ENCODE assay signal across 1 cellular context in the genomic region with DNA sequence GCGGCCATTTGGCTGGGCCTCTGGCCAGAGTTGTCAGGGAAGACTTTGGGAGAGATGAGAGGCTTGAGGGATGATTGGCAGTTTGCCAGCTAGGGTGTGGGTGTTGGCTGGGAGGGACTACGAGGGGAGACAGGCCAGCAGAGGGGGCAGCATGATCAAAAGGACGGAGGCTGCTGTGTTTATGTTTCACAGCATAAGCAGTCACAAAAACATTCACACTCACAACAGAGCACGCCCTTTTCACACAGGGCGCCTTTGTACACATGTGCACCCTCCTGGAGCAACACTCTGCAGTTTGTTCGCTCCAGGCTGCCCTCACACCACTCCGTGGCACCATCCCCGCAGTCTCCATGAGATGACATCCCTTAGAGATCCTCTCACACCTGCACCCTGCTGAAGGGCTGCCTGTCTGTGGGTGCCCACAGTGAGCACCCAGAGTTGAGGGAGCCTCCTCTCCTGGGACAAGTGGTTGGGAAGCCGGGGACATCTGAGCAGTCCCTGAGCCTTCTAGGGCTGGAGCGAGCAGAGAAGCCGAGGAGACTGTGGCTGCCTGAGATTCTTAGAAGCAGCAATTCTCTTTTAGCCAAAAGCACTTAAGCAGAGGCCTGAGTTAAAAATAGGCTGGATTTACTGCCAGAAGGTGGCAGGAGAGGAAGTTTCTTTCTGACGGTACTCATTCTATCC.
A peak's percentile ranks its signal among the peaks of the same experiment; 100 is the strongest.
TF ChIP-seq lines count a peak whose summit lies in the region.

No MANE protein-coding gene starts in this region.

TF ChIP-seq in GM12878, 131 proteins besides CTCF, POLR2A, EP300 and RAD21:
- TF ChIP-seq LARP7 (IDR thresholded peaks at IDR 0.05): no peak
- TF ChIP-seq, protein P1, sequence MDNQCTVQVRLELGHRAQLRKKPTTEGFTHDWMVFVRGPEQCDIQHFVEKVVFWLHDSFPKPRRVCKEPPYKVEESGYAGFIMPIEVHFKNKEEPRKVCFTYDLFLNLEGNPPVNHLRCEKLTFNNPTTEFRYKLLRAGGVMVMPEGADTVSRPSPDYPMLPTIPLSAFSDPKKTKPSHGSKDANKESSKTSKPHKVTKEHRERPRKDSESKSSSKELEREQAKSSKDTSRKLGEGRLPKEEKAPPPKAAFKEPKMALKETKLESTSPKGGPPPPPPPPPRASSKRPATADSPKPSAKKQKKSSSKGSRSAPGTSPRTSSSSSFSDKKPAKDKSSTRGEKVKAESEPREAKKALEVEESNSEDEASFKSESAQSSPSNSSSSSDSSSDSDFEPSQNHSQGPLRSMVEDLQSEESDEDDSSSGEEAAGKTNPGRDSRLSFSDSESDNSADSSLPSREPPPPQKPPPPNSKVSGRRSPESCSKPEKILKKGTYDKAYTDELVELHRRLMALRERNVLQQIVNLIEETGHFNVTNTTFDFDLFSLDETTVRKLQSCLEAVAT (IDR thresholded peaks at IDR 0.05): no peak
- TF ChIP-seq MEF2A (IDR thresholded peaks at IDR 0.05; ENCODE audit: insufficient read depth, low read depth, low read length): peak; percentile 29; the same call in 1 of the 2 replicates
- TF ChIP-seq SMC3 (IDR thresholded peaks at IDR 0.05; ENCODE audit: borderline replicate concordance, low read length): peak; percentile 66; the same call in 1 of the 2 replicates
